In genomic region chr1:247102381-247102780, GRCh38 we compare ENCODE assay signal across 16 cellular contexts. TPM values are rescaled to one million over a fixed set of nuclear protein-coding genes. Genes with fewer than 3 reads are reported as not detected.
DNase-seq lines count a peak whose midpoint lies in the region; ATAC-seq and TF ChIP-seq lines count a peak whose summit lies in the region.
"Had no signal": no experiment of that assay in that cellular context is flagged by ENCODE, and none has a peak within 500 bp of the region (broad histone marks: within the 10 kb centered on the region; RNA-seq: fewer than 3 reads in every experiment).

No MANE protein-coding gene starts in this region.

- H2AFZ ChIP-seq in GM23338, result no peak overlapping the region

- H3K27ac ChIP-seq in GM23338 (ENCODE audit: low read depth), result no peak overlapping the region
- H3K27ac ChIP-seq: epithelial cell of prostate, ovary had no signal

- H3K36me3 Mint-ChIP-seq in GM23338 (ENCODE audit: low read depth) (peaks cover 56% of the 10 kb centered on the region), mesothelial cell of epicardium (peaks cover 45% of the 10 kb centered on the region), osteocyte (ENCODE audit: unreplicated experiment) (peaks cover 42% of the 10 kb centered on the region)

- ATAC-seq in GM23338 (no peak), GM19452 (IDR thresholded peaks at IDR 0.05; ENCODE audit: unreplicated experiment) (no peak), GM21619 (IDR thresholded peaks at IDR 0.05; ENCODE audit: unreplicated experiment) (no peak)
- ATAC-seq: activated CD8-positive, alpha-beta memory T cell treated with anti-CD3 and anti-CD28 coated beads, Interleukin-2, amount 10 ng/mL, durations not matched to agents 7 days and 5 days; HCT116; stimulated activated naive CD8-positive, alpha-beta T cell treated with anti-CD3 and anti-CD28 coated beads, Interleukin-15, Interleukin-2, amounts not matched to agents 100 U/mL and 50 U/mL, for 24 hours had no signal

- peaks cover 39% of the 10 kb centered on the region for H4K20me1 ChIP-seq in GM23338 (replicated peaks; ENCODE audit: insufficient read depth)

- H3K79me2 ChIP-seq in GM23338 (replicated peaks; ENCODE audit: insufficient read depth), result peaks cover 60% of the 10 kb centered on the region

- H3K27me3 Mint-ChIP-seq in GM23338 (ENCODE audit: insufficient read depth, low read depth, poor library complexity) (peaks cover 10% of the 10 kb centered on the region), mesothelial cell of epicardium (ENCODE audit: low read depth) (no peaks in the 10 kb centered on the region), osteocyte (ENCODE audit: unreplicated experiment) (no peaks in the 10 kb centered on the region)

- peak overlapping the region; percentile 86 for H3K4me2 ChIP-seq in GM23338

- H3K27ac Mint-ChIP-seq in GM23338 (no peak overlapping the region), mesothelial cell of epicardium (no peak overlapping the region), osteocyte (ENCODE audit: unreplicated experiment) (no peak overlapping the region)

- DNase-seq in AG10803 (ENCODE audit: low read depth) (peak; percentile 47), GM23338 (ENCODE audit: low spot score) (no peak), amniotic epithelial cell (ENCODE audit: low read depth) (peak; percentile 16), mesothelial cell of epicardium (ENCODE audit: low spot score in 2 of 2, unreplicated experiment in 2 of 2) (no peak), epidermal melanocyte (ENCODE audit: insufficient read length, low spot score) (no peak), osteocyte (ENCODE audit: extremely low spot score, unreplicated experiment) (no peak)
- DNase-seq: activated CD8-positive, alpha-beta memory T cell treated with anti-CD3 and anti-CD28 coated beads, Interleukin-2, amount 10 ng/mL, durations not matched to agents 7 days and 5 days; Karpas-422; kidney glomerular epithelial cell; ovary; stimulated activated naive CD8-positive, alpha-beta T cell treated with anti-CD3 and anti-CD28 coated beads, Interleukin-15, Interleukin-2, amounts not matched to agents 100 U/mL and 50 U/mL, for 24 hours; T-helper 9 cell had no signal

- H3K9me3 Mint-ChIP-seq in GM23338 (peaks cover 20% of the 10 kb centered on the region), mesothelial cell of epicardium (peaks cover 34% of the 10 kb centered on the region), osteocyte (ENCODE audit: unreplicated experiment) (peaks cover 27% of the 10 kb centered on the region)

- peaks cover 24% of the 10 kb centered on the region for H3K4me1 Mint-ChIP-seq in GM23338
- H3K4me1 Mint-ChIP-seq in mesothelial cell of epicardium, result peaks cover 10% of the 10 kb centered on the region
- H3K4me1 Mint-ChIP-seq in osteocyte (ENCODE audit: unreplicated experiment), result peaks cover 11% of the 10 kb centered on the region

- H3K4me1 ChIP-seq in GM23338 (ENCODE audit: insufficient read depth), result peaks cover 28% of the 10 kb centered on the region

- no peaks in the 10 kb centered on the region; the same call in 1 of the 2 replicates for H3K9me2 ChIP-seq in GM23338 (ENCODE audit: insufficient read depth)

- H3K4me3 ChIP-seq in AG10803 (ENCODE audit: low read length), result no peak overlapping the region
- peak overlapping the region; percentile 89 for H3K4me3 ChIP-seq in GM23338
- H3K4me3 ChIP-seq: ovary had no signal

- peaks cover 17% of the 10 kb centered on the region for H3F3A ChIP-seq in GM23338 (replicated peaks; ENCODE audit: low read depth)

- H3K36me3 ChIP-seq in GM23338 (ENCODE audit: insufficient read depth), result peaks cover 26% of the 10 kb centered on the region
- H3K36me3 ChIP-seq: ovary had no signal

- TF ChIP-seq CTCF in AG10803 (conservative IDR thresholded peaks at IDR 0.05; ENCODE audit: low read length), result no peak
- no peak for TF ChIP-seq CTCF in GM23338 (conservative IDR thresholded peaks at IDR 0.05; ENCODE audit: low read depth in 2 of 2)
- no peak for TF ChIP-seq CTCF in mesothelial cell of epicardium (IDR thresholded peaks at IDR 0.05; ENCODE audit: unreplicated experiment)
- TF ChIP-seq CTCF in osteocyte (IDR thresholded peaks at IDR 0.05), result no peak

- no peaks in the 10 kb centered on the region for H3K27me3 ChIP-seq in GM23338 (ENCODE audit: insufficient read depth)
- H3K27me3 ChIP-seq: ovary had no signal

- H3K4me3 Mint-ChIP-seq in GM23338, result peak overlapping the region; percentile 96; the same call in 2 of the 3 replicates
- H3K4me3 Mint-ChIP-seq in mesothelial cell of epicardium, result peak overlapping the region; percentile 94
- H3K4me3 Mint-ChIP-seq in osteocyte (ENCODE audit: unreplicated experiment), result no peak overlapping the region

TF ChIP-seq in GM23338, 12 proteins besides CTCF, POLR2A, EP300 and RAD21:
- TF ChIP-seq EZH2phosphoT487 (IDR thresholded peaks at IDR 0.05; ENCODE audit: unreplicated experiment) (no peak), STAT1 (IDR thresholded peaks at IDR 0.05; ENCODE audit: unreplicated experiment) (no peak), ZNF331 (CRISPR knock-in tag; IDR thresholded peaks at IDR 0.05; ENCODE audit: low read depth) (no peak), POLR2AphosphoS5 (IDR thresholded peaks at IDR 0.05; ENCODE audit: low read depth) (no peak), NANOG (IDR thresholded peaks at IDR 0.05; ENCODE audit: borderline replicate concordance) (no peak), EZH2 (IDR thresholded peaks at IDR 0.05; ENCODE audit: low read depth, unreplicated experiment) (no peak)

RNA-seq across cellular contexts. Expression of gene ZNF669, which starts 1.8 kb away (rescaled TPM):
- 21.7 and 25.4 TPM in 2 replicates for total RNA-seq in GM23338 (2014; rRNA removed; shearing (Covaris generic))
- polyA plus RNA-seq in GM23338 (2016; fragmentation: Nextera tagmentation; extraction: Ambion mirVana), result 11.5 and 13.7 TPM in 2 replicates
- total RNA-seq in mesothelial cell of epicardium (17.0 to 17.7 TPM (median 17.4 TPM) in 3 replicates), osteocyte (10.0 and 11.4 TPM in 2 replicates)

RNA-seq across cellular contexts. Expression of gene ZNF670, which starts 23.8 kb away (rescaled TPM):
- 12.2 and 19.3 TPM in 2 replicates for total RNA-seq in GM23338 (2014; rRNA removed; shearing (Covaris generic))
- 6.7 and 8.0 TPM in 2 replicates for polyA plus RNA-seq in GM23338 (2016; fragmentation: Nextera tagmentation; extraction: Ambion mirVana)
- 6.9 to 7.8 TPM (median 7.4 TPM) in 3 replicates for total RNA-seq in mesothelial cell of epicardium
- 3.3 TPM in 2 replicates for total RNA-seq in osteocyte

Comparison
In these comparisons a context has a peak if more than half of its experiments do, and no peak if none do; other contexts are left out.
1. DNase-seq: peak in AG10803 (single experiment) and amniotic epithelial cell (single experiment); none in GM23338 (single experiment), mesothelial cell of epicardium (0 of 2), epidermal melanocyte (single experiment) and osteocyte (single experiment).